13 cellular contexts compared by ENCODE assay signal in genomic region chr16:19882641-19883040, GRCh38. TPM values are rescaled to one million over a fixed set of nuclear protein-coding genes. Genes with fewer than 3 reads are reported as not detected.
DNase-seq lines count a peak whose midpoint lies in the region; ATAC-seq, FAIRE-seq and TF ChIP-seq lines count a peak whose summit lies in the region.
"Had no signal": no experiment of that assay in that cellular context is flagged by ENCODE, and none has a peak within 500 bp of the region (broad histone marks: within the 10 kb centered on the region; RNA-seq: fewer than 3 reads in every experiment).

No MANE protein-coding gene starts in this region.

- peak; percentile 21 for FAIRE-seq in HepG2 (lab: Jason Lieb, UNC)
- FAIRE-seq: endothelial cell of umbilical vein had no signal

- peaks cover 22% of the 10 kb centered on the region for H3K4me1 Mint-ChIP-seq in endodermal cell

- TF ChIP-seq POLR2A in HepG2 (IDR thresholded peaks at IDR 0.05; ENCODE audit: insufficient read depth in 1 of 2, low read depth in 2 of 2, low read length in 2 of 2) (no peak), right lobe of liver (IDR thresholded peaks at IDR 0.05) (no peak)

- no peaks in the 10 kb centered on the region for H3K9me2 ChIP-seq in neural cell (ENCODE audit: insufficient read depth, low read length)

- H3K27me3 ChIP-seq in HepG2 (ENCODE audit: control insufficient read depth in 1 of 2, insufficient read depth in 2 of 2, low read length in 2 of 2) (peaks cover 11 to 36% of the 10 kb centered on the region in 2 experiments), right lobe of liver (no peaks in the 10 kb centered on the region), endodermal cell (ENCODE audit: control insufficient read depth, insufficient read depth, low read length, poor library complexity, severe bottlenecking) (peaks cover 8% of the 10 kb centered on the region), neural cell (ENCODE audit: insufficient read depth, low read depth, low read length) (no peaks in the 10 kb centered on the region)

- H2AFZ ChIP-seq in HepG2 (ENCODE audit: low read length) (no peak overlapping the region), neural cell (ENCODE audit: low read depth, low read length) (peak overlapping the region; percentile 37)

- H3K27ac Mint-ChIP-seq in endodermal cell = peak overlapping the region; percentile 97
- H3K27ac Mint-ChIP-seq: activated T-cell treated with anti-CD3 and anti-CD28 coated beads, Interleukin-2, amount 50 U/mL, for 72 hours had no signal

- no peak for ATAC-seq in HepG2
- ATAC-seq in right lobe of liver = no peak
- ATAC-seq: activated T-cell treated with anti-CD3 and anti-CD28 coated beads, Interleukin-2, amount 50 U/mL, for 72 hours; HCT116 had no signal

- peak overlapping the region; percentile 72 for H3K4me3 Mint-ChIP-seq in endodermal cell
- H3K4me3 Mint-ChIP-seq: activated T-cell treated with anti-CD3 and anti-CD28 coated beads, Interleukin-2, amount 50 U/mL, for 72 hours had no signal

- TF ChIP-seq RAD21 in HepG2 (CRISPR knock-in tag; IDR thresholded peaks at IDR 0.05) (no peak), neural cell (conservative IDR thresholded peaks at IDR 0.05) (no peak)

- no peak overlapping the region for H3K9ac ChIP-seq in HepG2 (ENCODE audit: insufficient read depth, low read depth, low read length)
- peak overlapping the region; percentile 48 for H3K9ac ChIP-seq in endodermal cell (ENCODE audit: extremely low read depth, low read length, poor library complexity, severe bottlenecking)
- H3K9ac ChIP-seq in neural cell (ENCODE audit: low read length) = peak overlapping the region; percentile 79
- H3K9ac ChIP-seq: BLaER1 had no signal

- H3K36me3 ChIP-seq in HepG2 (replicated peaks in 1 of 2; ENCODE audit: control insufficient read depth in 1 of 2, insufficient read depth in 2 of 2, low read length in 2 of 2) = no peaks in the 10 kb centered on the region
- no peaks in the 10 kb centered on the region for H3K36me3 ChIP-seq in right lobe of liver
- H3K36me3 ChIP-seq in endodermal cell (ENCODE audit: control insufficient read depth, insufficient read depth, low read length) = peaks cover 8% of the 10 kb centered on the region
- no peaks in the 10 kb centered on the region for H3K36me3 ChIP-seq in neural cell (ENCODE audit: insufficient read depth, low read length)
- H3K36me3 ChIP-seq: BLaER1 had no signal

- CTCF ChIA-PET in HepG2 (lab: Yijun Ruan, JAX; ENCODE audit: low intra/inter-chr PET ratio, low total read pairs) = no interaction called here

- H3K4me3 ChIP-seq in HepG2 (replicated peaks in 1 of 3; ENCODE audit: insufficient read depth in 1 of 3, low read depth in 2 of 3, low read length in 3 of 3) (no peak overlapping the region), right lobe of liver (no peak overlapping the region), endodermal cell (ENCODE audit: low read length) (peak overlapping the region; percentile 86), neural cell (ENCODE audit: low read length) (peak overlapping the region; percentile 96), foreskin fibroblast (ENCODE audit: low read depth in 1 of 2, low read length in 2 of 2) (peak overlapping the region in 1 of 2 donors; percentile 62)

- no peaks in the 10 kb centered on the region for H3K9me3 Mint-ChIP-seq in endodermal cell
- H3K9me3 Mint-ChIP-seq: activated T-cell treated with anti-CD3 and anti-CD28 coated beads, Interleukin-2, amount 50 U/mL, for 72 hours had no signal

- peaks cover 18% of the 10 kb centered on the region for H3K36me3 Mint-ChIP-seq in endodermal cell (ENCODE audit: low read depth)

- 48% methylated on average over 3 of the region's 3 CpGs for WGBS in HepG2 (ENCODE audit: low lambda C conversion rate)
- 50% methylated on average over 3 of the region's 3 CpGs for WGBS in right lobe of liver (ENCODE audit: insufficient coverage, low coverage, low lambda C conversion rate, missing lambda C conversion rate)
- WGBS in endodermal cell (ENCODE audit: insufficient coverage in 1 of 2, insufficient read length in 1 of 2), 2 experiments = 7 to 14% methylated on average over 1 to 3 of the region's 3 CpGs

- peaks cover 25% of the 10 kb centered on the region for H3K4me1 ChIP-seq in HepG2 (ENCODE audit: insufficient read depth, low read length)
- peaks cover 0 to 12% (median 5%) of the 10 kb centered on the region in 4 donors for H3K4me1 ChIP-seq in right lobe of liver
- peaks cover 9% of the 10 kb centered on the region for H3K4me1 ChIP-seq in endodermal cell (ENCODE audit: control insufficient read depth, insufficient read depth, low read length)

- H3K27ac ChIP-seq in HepG2 (ENCODE audit: extremely low read length, insufficient read depth, low read length) (no peak overlapping the region), right lobe of liver (no peak overlapping the region), endodermal cell (ENCODE audit: low read depth, low read length) (peak overlapping the region; percentile 55), neural cell (ENCODE audit: low read length) (peak overlapping the region; percentile 67)
- H3K27ac ChIP-seq: BLaER1 had no signal

- peaks cover 17% of the 10 kb centered on the region for H3K27me3 Mint-ChIP-seq in endodermal cell (ENCODE audit: insufficient read depth)

- no peaks in the 10 kb centered on the region for H3F3A ChIP-seq in neural cell (ENCODE audit: insufficient read depth, low read length, poor library complexity, severe bottlenecking)

- TF ChIP-seq CTCF in HepG2 (CRISPR knock-in tag; IDR thresholded peaks at IDR 0.05) (no peak), right lobe of liver (IDR thresholded peaks at IDR 0.05) (no peak), endodermal cell (conservative IDR thresholded peaks at IDR 0.05) (no peak), neural cell (IDR thresholded peaks at IDR 0.05; ENCODE audit: poor library complexity, severe bottlenecking) (no peak), foreskin fibroblast (IDR thresholded peaks at IDR 0.05; ENCODE audit: low read depth, low read length) (no peak)

- POLR2A ChIA-PET in HepG2 (lab: Yijun Ruan, JAX) = no interaction called here

- H3K79me2 ChIP-seq in HepG2 (ENCODE audit: insufficient read depth, low read length) (no peaks in the 10 kb centered on the region), neural cell (replicated peaks; ENCODE audit: insufficient read depth, low read length) (peaks cover 44% of the 10 kb centered on the region)

- in situ Hi-C loops in HepG2 (cut with HindIII; ENCODE audit: extremely low pct_ligation_motif_present, low pct_unique_long_range_greater_than_20kb) = no loop called here

- intact Hi-C loops in HepG2 (cut with micrococcal nuclease; ENCODE audit: unreplicated experiment) (loop anchor here (5.0 kb wide), 1 partner anchor 180 kb away; no protein-coding TSS in a partner anchor), right lobe of liver (cut with DNase I) (no loop called here)

- no peak for TF ChIP-seq EP300 in HepG2 (IDR thresholded peaks at IDR 0.05; ENCODE audit: low read depth in 2 of 2, low read length in 2 of 2)
- TF ChIP-seq EP300 in HepG2 (CRISPR knock-in tag; IDR thresholded peaks at IDR 0.05; ENCODE audit: borderline replicate concordance) = no peak
- no peak for TF ChIP-seq EP300 in neural cell (conservative IDR thresholded peaks at IDR 0.05; ENCODE audit: poor library complexity, severe bottlenecking)

- H3K9me3 ChIP-seq in HepG2 (ENCODE audit: low read length) (no peaks in the 10 kb centered on the region), right lobe of liver (no peaks in the 10 kb centered on the region), endodermal cell (ENCODE audit: control insufficient read depth, low read length) (no peaks in the 10 kb centered on the region), neural cell (ENCODE audit: low read length) (no peaks in the 10 kb centered on the region)
- H3K9me3 ChIP-seq: BLaER1 had no signal

- no TSS peak for BruUV-seq in HepG2 (replicated peaks; lab: Mats Ljungman, UMichigan)

- DNase-seq in HepG2 (ENCODE audit: low spot score) = no peak
- DNase-seq in right lobe of liver = no peak
- peak; percentile 79 for DNase-seq in endodermal cell
- DNase-seq in foreskin fibroblast = no peak
- DNase-seq in NCI-H1436 treated with DMSO at 0.1 percent for 48 hours (lab: John Stamatoyannopoulos, UW) = no peak
- DNase-seq in NOMO-1 treated with dmso at 0.1 percent for 144 hours (lab: John Stamatoyannopoulos, UW; ENCODE audit: unreplicated experiment) = no peak
- no peak for DNase-seq in OCI-M1 (lab: John Stamatoyannopoulos, UW)
- DNase-seq: activated T-cell treated with anti-CD3 and anti-CD28 coated beads, Interleukin-2, amount 50 U/mL, for 72 hours; T-helper 2 cell had no signal

- H4K20me1 ChIP-seq in HepG2 (ENCODE audit: insufficient read depth, low read length) = no peaks in the 10 kb centered on the region; the same call in 1 of the 2 replicates
- no peaks in the 10 kb centered on the region for H4K20me1 ChIP-seq in neural cell (ENCODE audit: insufficient read depth)

- H3K4me2 ChIP-seq in HepG2 (ENCODE audit: low read depth, low read length) = no peak overlapping the region
- peak overlapping the region; percentile 66 for H3K4me2 ChIP-seq in neural cell (ENCODE audit: low read length)

RNA-seq across cellular contexts. Expression of gene GPRC5B, which starts 2.0 kb away (rescaled TPM):
- total RNA-seq in HepG2 (2016; rRNA removed; fragmentation: Illumina TruSeq; extraction: Trizol) = 0.24 and 0.53 TPM in 2 replicates
- not detected in 2 replicates for total RNA-seq in HepG2 (2016; cell fraction: cytosol; rRNA removed; fragmentation: Illumina TruSeq; extraction: Trizol; ENCODE audit: low read depth)
- total RNA-seq in HepG2 (2016; cell fraction: insoluble cytoplasmic fraction; rRNA removed; fragmentation: Illumina TruSeq; extraction: Trizol) = 0.16 and 0.37 TPM in 2 replicates
- total RNA-seq in HepG2 (2016; cell fraction: membrane; rRNA removed; fragmentation: Illumina TruSeq; extraction: Trizol) = 0.10 and 0.15 TPM in 2 replicates
- total RNA-seq in HepG2 (2016; cell fraction: nucleus; rRNA removed; fragmentation: Illumina TruSeq; extraction: Trizol) = 0.19 and 0.25 TPM in 2 replicates
- 0.46 and 0.52 TPM in 2 replicates for polyA plus RNA-seq in HepG2 (2011; rRNA removed)
- 0.58 and 0.77 TPM in 2 replicates for polyA plus RNA-seq in HepG2 (2011; cell fraction: cytosol; rRNA removed)
- 0.24 and 0.72 TPM in 2 replicates for polyA plus RNA-seq in HepG2 (2011; cell fraction: nucleus; rRNA removed)
- polyA plus RNA-seq in HepG2 (2012) = 0.30 and 0.51 TPM in 2 replicates
- 0.07 and 0.14 TPM in 2 replicates for polyA plus RNA-seq in HepG2 (2016; cell fraction: cytosol; fragmentation: Illumina TruSeq; extraction: Trizol; ENCODE audit: low read depth)
- 0.40 and 0.56 TPM in 2 replicates for polyA plus RNA-seq in HepG2 (2016; cell fraction: insoluble cytoplasmic fraction; fragmentation: Illumina TruSeq; extraction: Trizol; ENCODE audit: low read depth)
- polyA plus RNA-seq in HepG2 (2016; cell fraction: membrane; fragmentation: Illumina TruSeq; extraction: Trizol; ENCODE audit: low read depth) = 0.20 and 0.35 TPM in 2 replicates
- polyA plus RNA-seq in HepG2 (2016; cell fraction: nucleus; fragmentation: Illumina TruSeq; extraction: Trizol; ENCODE audit: insufficient read depth, low read depth) = 1.8 and 2.0 TPM in 2 replicates
- polyA minus RNA-seq in HepG2 (2011; rRNA and poly(A)+ RNA removed; ENCODE audit: low replicate concordance) = 0.96 and 1.9 TPM in 2 replicates
- polyA minus RNA-seq in HepG2 (2011; cell fraction: cytosol; rRNA and poly(A)+ RNA removed) = 0.44 and 0.59 TPM in 2 replicates
- 0.26 and 0.75 TPM in 2 replicates for polyA minus RNA-seq in HepG2 (2011; cell fraction: nucleus; rRNA and poly(A)+ RNA removed)
- total RNA-seq in right lobe of liver = 10 to 100 TPM in 1 of 6 experiments, 1 to 10 TPM in 5; 2.6 to 20.8 (median 5.1) TPM
- 10 to 100 TPM; 39.5 to 49.1 TPM for total RNA-seq in endodermal cell
- 50.7 TPM for polyA plus RNA-seq in endodermal cell (2013, experiment 1 of 2)
- 41.7 TPM for polyA plus RNA-seq in endodermal cell (2013, experiment 2 of 2)
- 21.9 and 25.4 TPM in 2 replicates for polyA plus RNA-seq in neural cell
- 28.0 and 29.9 TPM in 2 replicates for polyA minus RNA-seq in neural cell

Comparison
In these comparisons a context has a peak if more than half of its experiments do, and no peak if none do; other contexts are left out.
1. H3K27ac ChIP-seq: peak in endodermal cell (single experiment) and neural cell (single experiment); none in HepG2 (single experiment) and right lobe of liver (0 of 3).
2. H3K4me3 ChIP-seq: peak in endodermal cell (single experiment) and neural cell (single experiment); none in HepG2 (0 of 3) and right lobe of liver (0 of 3).